8 cellular contexts compared by ENCODE assay signal in the genomic region with DNA sequence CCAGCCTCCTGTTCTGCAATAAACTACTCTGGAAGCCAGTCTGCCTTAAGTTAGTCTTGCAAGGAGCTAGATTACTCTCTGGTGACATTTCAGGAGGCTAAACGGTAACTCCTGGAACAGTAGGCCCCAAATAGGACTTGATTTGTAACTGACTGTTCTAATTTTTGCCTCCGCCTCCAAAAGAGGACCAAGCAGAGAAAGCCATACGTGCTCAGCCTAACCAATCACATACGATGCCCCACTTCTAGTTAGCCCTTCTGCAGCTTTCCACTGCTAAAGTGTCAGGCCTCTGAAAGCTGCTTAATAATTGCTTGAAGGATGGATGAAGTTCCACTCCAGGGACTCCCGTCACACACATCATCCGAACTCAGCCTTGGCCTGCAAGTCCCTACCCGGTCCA. TPM values are rescaled to one million over a fixed set of nuclear protein-coding genes. Genes with fewer than 3 reads are reported as not detected.
DNase-seq lines count a peak whose midpoint lies in the region; ATAC-seq, FAIRE-seq and TF ChIP-seq lines count a peak whose summit lies in the region.

No MANE protein-coding gene starts in this region.

- no peak for DNase-seq in GM19239 (ENCODE audit: insufficient read length, low spot score)
- DNase-seq in RWPE2 (ENCODE audit: low spot score): no peak
- DNase-seq in epithelial cell of proximal tubule (ENCODE audit: low read depth): no peak
- no peak for DNase-seq in activated effector memory CD4-positive, alpha-beta T cell treated with anti-CD3 and anti-CD28 coated beads, Interleukin-2, amount 50 U/mL, for 16 hours
- no peak for DNase-seq in mesenteric fat pad (ENCODE audit: low spot score)
- DNase-seq in urothelium cell line (ENCODE audit: low spot score): no peak

- no peak for ATAC-seq in RWPE2 (ENCODE audit: low read depth)
- no peak for ATAC-seq in GM21723 (IDR thresholded peaks at IDR 0.05; ENCODE audit: unreplicated experiment)

- FAIRE-seq in GM19239 (lab: Jason Lieb, UNC) (peak; percentile 45), urothelium cell line (lab: Jason Lieb, UNC) (no peak)

- H3K9me3 ChIP-seq in RWPE2 (ENCODE audit: severe bottlenecking) (no peaks in the 10 kb centered on the region), neuron (ENCODE audit: low read length) (no peaks in the 10 kb centered on the region)

- peaks cover 25% of the 10 kb centered on the region for H3K36me3 ChIP-seq in RWPE2 (ENCODE audit: low read depth)
- H3K36me3 ChIP-seq in neuron (ENCODE audit: insufficient read depth, low read length): peaks cover 16% of the 10 kb centered on the region

- peak overlapping the region; percentile 73 for H2AFZ ChIP-seq in neuron (ENCODE audit: low read depth, low read length)

- no peak for TF ChIP-seq CTCF in RWPE2 (IDR thresholded peaks at IDR 0.05; ENCODE audit: poor library complexity, severe bottlenecking)
- no peak for TF ChIP-seq CTCF in epithelial cell of proximal tubule (conservative IDR thresholded peaks at IDR 0.05; ENCODE audit: low read depth, low read length)

- H3K4me1 ChIP-seq in RWPE2 (ENCODE audit: insufficient read depth, poor library complexity, severe bottlenecking) (peaks cover 5% of the 10 kb centered on the region), neuron (ENCODE audit: insufficient read depth, low read length) (peaks cover 14% of the 10 kb centered on the region)

- no peaks in the 10 kb centered on the region for H3K27me3 ChIP-seq in RWPE2 (ENCODE audit: insufficient read depth, poor library complexity, severe bottlenecking)
- H3K27me3 ChIP-seq in neuron (ENCODE audit: insufficient read depth, low read length): no peaks in the 10 kb centered on the region

- peak overlapping the region; percentile 85 for H3K4me3 ChIP-seq in RWPE2 (ENCODE audit: severe bottlenecking)
- peak overlapping the region; percentile 68 for H3K4me3 ChIP-seq in epithelial cell of proximal tubule (ENCODE audit: low read depth, low read length)
- peak overlapping the region; percentile 85 for H3K4me3 ChIP-seq in neuron (ENCODE audit: low read length)

- peak overlapping the region; percentile 27 for H3K27ac ChIP-seq in RWPE2 (ENCODE audit: poor library complexity, severe bottlenecking)

RNA-seq across cellular contexts. Expression of a gene that starts 0.7 kb away (rescaled TPM):
- total RNA-seq in epithelial cell of proximal tubule (4.3 and 7.8 TPM in 2 replicates), mesenteric fat pad (16.3 TPM)

RNA-seq across cellular contexts. Expression of a gene that starts 10.4 kb away (rescaled TPM):
- total RNA-seq in epithelial cell of proximal tubule (1.2 and 2.7 TPM in 2 replicates), mesenteric fat pad (2.0 TPM)

RNA-seq across cellular contexts. Expression of a gene that starts 39.1 kb away (rescaled TPM):
- 17.0 and 30.3 TPM in 2 replicates for total RNA-seq in epithelial cell of proximal tubule
- total RNA-seq in mesenteric fat pad: 50.3 TPM

RNA-seq across cellular contexts. Expression of a gene that starts 49.9 kb away (rescaled TPM):
- total RNA-seq in epithelial cell of proximal tubule (9.6 and 9.8 TPM in 2 replicates), mesenteric fat pad (33.4 TPM)
